Comparison of ENCODE assay signal across 10 cellular contexts in genomic region chr5:23506329-23507236, GRCh38. TPM values are rescaled to one million over a fixed set of nuclear protein-coding genes. Genes with fewer than 3 reads are reported as not detected.
DNase-seq lines count a peak whose midpoint lies in the region; ATAC-seq and TF ChIP-seq lines count a peak whose summit lies in the region.
"Had no signal": no experiment of that assay in that cellular context is flagged by ENCODE, and none has a peak within 500 bp of the region (broad histone marks: within the 10 kb centered on the region; RNA-seq: fewer than 3 reads in every experiment).

No MANE protein-coding gene starts in this region.

- peaks cover 1% of the 10 kb centered on the region for H3K36me3 Mint-ChIP-seq in central memory CD8-positive, alpha-beta T cell (ENCODE audit: insufficient read depth)

- H3K27ac ChIP-seq in GM23248 (no peak overlapping the region), muscle layer of duodenum (ENCODE audit: low read length) (no peak overlapping the region)
- H3K27ac ChIP-seq in effector memory CD4-positive, alpha-beta T cell (ENCODE audit: insufficient read depth, low read length, poor library complexity, severe bottlenecking): no peak overlapping the region

- H3K9me3 ChIP-seq in GM23248 (ENCODE audit: low read depth) (no peaks in the 10 kb centered on the region), muscle layer of duodenum (ENCODE audit: control insufficient read depth in 1 of 2, low read length in 2 of 2) (peaks cover 0 to 6% of the 10 kb centered on the region in 2 donors), mucosa of descending colon (peaks cover 24% of the 10 kb centered on the region)
- no peaks in the 10 kb centered on the region for H3K9me3 ChIP-seq in effector memory CD4-positive, alpha-beta T cell (ENCODE audit: control insufficient read depth, low read length)

- H3K9me3 Mint-ChIP-seq in central memory CD8-positive, alpha-beta T cell: peaks cover 28% of the 10 kb centered on the region

- no peaks in the 10 kb centered on the region for H3K9me2 ChIP-seq in GM23248 (ENCODE audit: insufficient read depth)

- no peak overlapping the region for H3K4me3 Mint-ChIP-seq in central memory CD8-positive, alpha-beta T cell

- no peaks in the 10 kb centered on the region for H3K36me3 ChIP-seq in GM23248 (ENCODE audit: low read depth)
- H3K36me3 ChIP-seq in muscle layer of duodenum (ENCODE audit: control insufficient read depth in 1 of 2, insufficient read depth in 2 of 2, low read length in 2 of 2): no peaks in the 10 kb centered on the region
- H3K36me3 ChIP-seq in mucosa of descending colon (ENCODE audit: low read depth): no peaks in the 10 kb centered on the region
- no peaks in the 10 kb centered on the region for H3K36me3 ChIP-seq in effector memory CD4-positive, alpha-beta T cell (ENCODE audit: control insufficient read depth, insufficient read depth, low read length)

- H3K4me3 ChIP-seq in GM23248 (peak overlapping the region; percentile 47; the same call in 1 of the 2 replicates), muscle layer of duodenum (ENCODE audit: low read depth in 1 of 2, low read length in 2 of 2) (peak overlapping the region; percentile 3 to 40), mucosa of descending colon (no peak overlapping the region)
- no peak overlapping the region for H3K4me3 ChIP-seq in effector memory CD4-positive, alpha-beta T cell (ENCODE audit: insufficient read depth, low read depth, low read length, poor library complexity, severe bottlenecking)

- peak overlapping the region; percentile 63; the same call in 1 of the 2 replicates for H2AFZ ChIP-seq in GM23248

- WGBS in GM23248 (ENCODE audit: low coverage in 1 of 2, low lambda C conversion rate in 2 of 2, missing lambda C conversion rate in 2 of 2), 2 experiments: 32 to 36% methylated on average over 22 to 23 of the region's 23 CpGs

- H3K4me1 ChIP-seq in GM23248 (ENCODE audit: insufficient read depth): no peaks in the 10 kb centered on the region
- no peaks in the 10 kb centered on the region for H3K4me1 ChIP-seq in muscle layer of duodenum (ENCODE audit: control insufficient read depth in 1 of 2, insufficient read depth in 2 of 2, low read length in 2 of 2)
- H3K4me1 ChIP-seq in mucosa of descending colon (ENCODE audit: low read depth): no peaks in the 10 kb centered on the region
- no peaks in the 10 kb centered on the region for H3K4me1 ChIP-seq in effector memory CD4-positive, alpha-beta T cell (ENCODE audit: control insufficient read depth, insufficient read depth, low read length, poor library complexity, severe bottlenecking)

- in situ Hi-C loops in GM23248 (cut with MboI): no loop called here

- no peaks in the 10 kb centered on the region for H3K4me1 Mint-ChIP-seq in central memory CD8-positive, alpha-beta T cell

- no peaks in the 10 kb centered on the region for H3F3A ChIP-seq in GM23248 (ENCODE audit: insufficient read depth)

- no peaks in the 10 kb centered on the region for H3K27me3 Mint-ChIP-seq in central memory CD8-positive, alpha-beta T cell

- no peak overlapping the region for H3K27ac Mint-ChIP-seq in central memory CD8-positive, alpha-beta T cell (ENCODE audit: low read depth)

- H3K79me2 ChIP-seq in GM23248 (ENCODE audit: insufficient read depth): no peaks in the 10 kb centered on the region

- peak; percentile 35 for DNase-seq in GM23248
- peak; percentile 27 for DNase-seq in NCI-H2171 treated with DMSO at 0.1 percent for 48 hours (lab: John Stamatoyannopoulos, UW)
- no peak for DNase-seq in central memory CD8-positive, alpha-beta T cell (ENCODE audit: low spot score in 2 of 2)
- no peak for DNase-seq in KG1 (lab: John Stamatoyannopoulos, UW)
- no peak for DNase-seq in mucosa of descending colon
- no peak for DNase-seq in effector memory CD4-positive, alpha-beta T cell
- DNase-seq in epidermal melanocyte (ENCODE audit: insufficient read length, low spot score): no peak

- H3K27me3 ChIP-seq in GM23248 (replicated peaks; ENCODE audit: insufficient read depth) (no peaks in the 10 kb centered on the region), muscle layer of duodenum (ENCODE audit: low read depth, low read length) (no peaks in the 10 kb centered on the region)
- no peaks in the 10 kb centered on the region for H3K27me3 ChIP-seq in effector memory CD4-positive, alpha-beta T cell (replicated peaks; ENCODE audit: control insufficient read depth, insufficient read depth, low read length, poor library complexity, severe bottlenecking)

- intact Hi-C loops in mucosa of descending colon (cut with DNase I, micrococcal nuclease): no loop called here

- peak; percentile 44 for ATAC-seq in central memory CD8-positive, alpha-beta T cell (replicated peaks; ENCODE audit: extremely low read depth, poor library complexity, severe bottlenecking)
- no peak for ATAC-seq in mucosa of descending colon

- no peak overlapping the region for H3K9ac ChIP-seq in GM23248

- H3K4me2 ChIP-seq in GM23248 (ENCODE audit: unreplicated experiment): no peak overlapping the region

- H4K20me1 ChIP-seq in GM23248 (ENCODE audit: insufficient read depth): no peaks in the 10 kb centered on the region

- TF ChIP-seq CTCF in mucosa of descending colon (IDR thresholded peaks at IDR 0.05): no peak

RNA-seq across cellular contexts. Expression of gene PRDM9, which starts 0.8 kb away (rescaled TPM):
- not detected in 2 replicates for total RNA-seq in GM23248 (2014; rRNA removed; shearing (Covaris generic))
- polyA plus RNA-seq in GM23248 (2016; fragmentation: Nextera tagmentation; extraction: Ambion mirVana): not detected in 2 replicates
- total RNA-seq in mucosa of descending colon: not detected
- total RNA-seq: LHCN-M2, myocyte had no signal

Comparison
In these comparisons a context has a peak if more than half of its experiments do, and no peak if none do; other contexts are left out.
1. DNase-seq: peak in GM23248 (single experiment) and NCI-H2171 treated with DMSO at 0.1 percent for 48 hours (single experiment); none in central memory CD8-positive, alpha-beta T cell (0 of 2), KG1 (single experiment), mucosa of descending colon (0 of 3), effector memory CD4-positive, alpha-beta T cell (0 of 3) and epidermal melanocyte (single experiment).
2. H3K4me3 ChIP-seq: peak in GM23248 (single experiment) and muscle layer of duodenum (2 of 2); none in mucosa of descending colon (single experiment) and effector memory CD4-positive, alpha-beta T cell (single experiment).